1 cellular context compared by ENCODE assay signal in the genomic region with DNA sequence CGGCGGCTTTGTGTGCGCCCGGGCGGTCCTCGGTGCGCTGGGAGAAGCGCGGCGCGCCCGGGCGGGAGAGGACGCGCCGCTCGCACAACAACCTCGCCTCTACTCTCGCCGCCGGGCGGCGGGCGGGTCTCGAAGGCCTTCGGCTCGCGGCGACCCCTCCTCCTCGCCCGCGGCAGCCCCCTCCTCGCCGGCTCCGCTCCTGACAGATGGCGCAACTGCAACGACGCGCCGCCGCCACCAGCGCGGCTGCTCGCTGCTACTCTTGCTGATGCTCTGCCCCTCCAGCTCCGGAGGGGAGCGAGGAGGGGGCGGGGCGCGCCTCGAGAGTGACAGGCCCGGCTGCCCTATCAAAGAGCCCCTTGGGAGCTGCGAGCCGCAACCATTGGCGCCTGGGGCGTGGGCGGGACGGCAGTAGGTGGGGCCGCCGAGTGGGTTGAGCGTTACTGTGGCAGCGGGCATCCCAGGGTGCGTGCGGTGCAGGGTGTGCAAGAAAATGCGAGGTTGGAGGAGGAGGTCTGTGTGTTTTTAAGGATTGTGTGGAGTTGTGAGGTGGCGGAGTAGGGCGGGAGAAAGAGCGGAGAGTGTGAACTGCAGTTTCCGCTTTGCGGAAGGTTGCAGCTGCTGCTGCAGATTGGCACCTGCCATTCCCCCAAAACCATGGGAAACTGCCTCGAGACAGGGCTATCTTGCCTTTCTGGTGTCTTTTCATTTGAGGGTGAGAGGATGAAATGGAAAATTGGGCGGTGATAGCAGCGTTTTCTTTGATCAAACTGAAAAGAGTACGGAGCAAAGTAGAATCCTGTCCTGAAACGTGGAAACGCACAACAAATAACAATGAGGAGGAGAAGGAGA.
TF ChIP-seq lines count a peak whose summit lies in the region.

Gene FYN, minus strand, starts transcription at position 275 of the 852 bp plus-strand sequence. CDS start 153,401 bp downstream, outside the sequence.

TF ChIP-seq in GM12878, 131 proteins besides CTCF, POLR2A, EP300 and RAD21 (continued from another document):
- peak; percentile 63 for TF ChIP-seq TCF12 (IDR thresholded peaks at IDR 0.05; ENCODE audit: low read depth, low read length)
- TF ChIP-seq BHLHE40 (IDR thresholded peaks at IDR 0.05; ENCODE audit: borderline replicate concordance in 1 of 2, low read depth in 2 of 2, low read length in 1 of 2) = peak in 1 of 2 experiments; percentile 34; a peak in 1 of 4 replicates
- TF ChIP-seq MXI1 (IDR thresholded peaks at IDR 0.05; ENCODE audit: low read depth, low read length) = 0 out of 2 replicates have a peak, but pooled peaks have one; percentile 30
- TF ChIP-seq E2F4 (IDR thresholded peaks at IDR 0.05; ENCODE audit: low read depth, low read length) = no peak
- peak; percentile 100 for TF ChIP-seq PKNOX1 (IDR thresholded peaks at IDR 0.05)
- no peak for TF ChIP-seq NR2C2 (IDR thresholded peaks at IDR 0.05; ENCODE audit: borderline replicate concordance, control insufficient read depth, insufficient read length, low read depth)
- peak; percentile 97; the same call in 1 of the 2 replicates for TF ChIP-seq HDGF (IDR thresholded peaks at IDR 0.05)
- TF ChIP-seq NBN (IDR thresholded peaks at IDR 0.05) = peak; percentile 86
- TF ChIP-seq, protein P1, sequence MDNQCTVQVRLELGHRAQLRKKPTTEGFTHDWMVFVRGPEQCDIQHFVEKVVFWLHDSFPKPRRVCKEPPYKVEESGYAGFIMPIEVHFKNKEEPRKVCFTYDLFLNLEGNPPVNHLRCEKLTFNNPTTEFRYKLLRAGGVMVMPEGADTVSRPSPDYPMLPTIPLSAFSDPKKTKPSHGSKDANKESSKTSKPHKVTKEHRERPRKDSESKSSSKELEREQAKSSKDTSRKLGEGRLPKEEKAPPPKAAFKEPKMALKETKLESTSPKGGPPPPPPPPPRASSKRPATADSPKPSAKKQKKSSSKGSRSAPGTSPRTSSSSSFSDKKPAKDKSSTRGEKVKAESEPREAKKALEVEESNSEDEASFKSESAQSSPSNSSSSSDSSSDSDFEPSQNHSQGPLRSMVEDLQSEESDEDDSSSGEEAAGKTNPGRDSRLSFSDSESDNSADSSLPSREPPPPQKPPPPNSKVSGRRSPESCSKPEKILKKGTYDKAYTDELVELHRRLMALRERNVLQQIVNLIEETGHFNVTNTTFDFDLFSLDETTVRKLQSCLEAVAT (IDR thresholded peaks at IDR 0.05) = peak; percentile 64; the same call in 1 of the 2 replicates
- TF ChIP-seq POLR2AphosphoS5 (IDR thresholded peaks at IDR 0.05; ENCODE audit: low read length) = peak; percentile 66
- TF ChIP-seq LARP7 (IDR thresholded peaks at IDR 0.05) = peak; percentile 46; the same call in 1 of the 2 replicates
- peak; percentile 78 for TF ChIP-seq TAF1 (IDR thresholded peaks at IDR 0.05; ENCODE audit: borderline replicate concordance, low read depth, low read length)
- no peak for TF ChIP-seq PAX8 (IDR thresholded peaks at IDR 0.05)
- TF ChIP-seq, protein P2, sequence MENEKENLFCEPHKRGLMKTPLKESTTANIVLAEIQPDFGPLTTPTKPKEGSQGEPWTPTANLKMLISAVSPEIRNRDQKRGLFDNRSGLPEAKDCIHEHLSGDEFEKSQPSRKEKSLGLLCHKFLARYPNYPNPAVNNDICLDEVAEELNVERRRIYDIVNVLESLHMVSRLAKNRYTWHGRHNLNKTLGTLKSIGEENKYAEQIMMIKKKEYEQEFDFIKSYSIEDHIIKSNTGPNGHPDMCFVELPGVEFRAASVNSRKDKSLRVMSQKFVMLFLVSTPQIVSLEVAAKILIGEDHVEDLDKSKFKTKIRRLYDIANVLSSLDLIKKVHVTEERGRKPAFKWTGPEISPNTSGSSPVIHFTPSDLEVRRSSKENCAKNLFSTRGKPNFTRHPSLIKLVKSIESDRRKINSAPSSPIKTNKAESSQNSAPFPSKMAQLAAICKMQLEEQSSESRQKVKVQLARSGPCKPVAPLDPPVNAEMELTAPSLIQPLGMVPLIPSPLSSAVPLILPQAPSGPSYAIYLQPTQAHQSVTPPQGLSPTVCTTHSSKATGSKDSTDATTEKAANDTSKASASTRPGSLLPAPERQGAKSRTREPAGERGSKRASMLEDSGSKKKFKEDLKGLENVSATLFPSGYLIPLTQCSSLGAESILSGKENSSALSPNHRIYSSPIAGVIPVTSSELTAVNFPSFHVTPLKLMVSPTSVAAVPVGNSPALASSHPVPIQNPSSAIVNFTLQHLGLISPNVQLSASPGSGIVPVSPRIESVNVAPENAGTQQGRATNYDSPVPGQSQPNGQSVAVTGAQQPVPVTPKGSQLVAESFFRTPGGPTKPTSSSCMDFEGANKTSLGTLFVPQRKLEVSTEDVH (IDR thresholded peaks at IDR 0.05; ENCODE audit: low read depth, partially characterized antibody) = no peak
- peak; percentile 99 for TF ChIP-seq DPF2 (IDR thresholded peaks at IDR 0.05)
- peak; percentile 41 for TF ChIP-seq NFYA (IDR thresholded peaks at IDR 0.05; ENCODE audit: borderline replicate concordance, low read depth, low read length)
- peak; percentile 73 for TF ChIP-seq FOS (IDR thresholded peaks at IDR 0.05; ENCODE audit: borderline replicate concordance, extremely low read depth, insufficient read length)
- TF ChIP-seq, protein P3, sequence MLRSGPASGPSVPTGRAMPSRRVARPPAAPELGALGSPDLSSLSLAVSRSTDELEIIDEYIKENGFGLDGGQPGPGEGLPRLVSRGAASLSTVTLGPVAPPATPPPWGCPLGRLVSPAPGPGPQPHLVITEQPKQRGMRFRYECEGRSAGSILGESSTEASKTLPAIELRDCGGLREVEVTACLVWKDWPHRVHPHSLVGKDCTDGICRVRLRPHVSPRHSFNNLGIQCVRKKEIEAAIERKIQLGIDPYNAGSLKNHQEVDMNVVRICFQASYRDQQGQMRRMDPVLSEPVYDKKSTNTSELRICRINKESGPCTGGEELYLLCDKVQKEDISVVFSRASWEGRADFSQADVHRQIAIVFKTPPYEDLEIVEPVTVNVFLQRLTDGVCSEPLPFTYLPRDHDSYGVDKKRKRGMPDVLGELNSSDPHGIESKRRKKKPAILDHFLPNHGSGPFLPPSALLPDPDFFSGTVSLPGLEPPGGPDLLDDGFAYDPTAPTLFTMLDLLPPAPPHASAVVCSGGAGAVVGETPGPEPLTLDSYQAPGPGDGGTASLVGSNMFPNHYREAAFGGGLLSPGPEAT (IDR thresholded peaks at IDR 0.05; ENCODE audit: low read depth) = 0 out of 2 replicates have a peak, but pooled peaks have one; percentile 37
- 0 out of 2 replicates have a peak, but pooled peaks have one; percentile 45 for TF ChIP-seq SIN3A (IDR thresholded peaks at IDR 0.05; ENCODE audit: low read depth, low read length)
- 0 out of 2 replicates have a peak, but pooled peaks have one; percentile 60 for TF ChIP-seq IKZF1 (conservative IDR thresholded peaks at IDR 0.05)
- TF ChIP-seq, protein P4, sequence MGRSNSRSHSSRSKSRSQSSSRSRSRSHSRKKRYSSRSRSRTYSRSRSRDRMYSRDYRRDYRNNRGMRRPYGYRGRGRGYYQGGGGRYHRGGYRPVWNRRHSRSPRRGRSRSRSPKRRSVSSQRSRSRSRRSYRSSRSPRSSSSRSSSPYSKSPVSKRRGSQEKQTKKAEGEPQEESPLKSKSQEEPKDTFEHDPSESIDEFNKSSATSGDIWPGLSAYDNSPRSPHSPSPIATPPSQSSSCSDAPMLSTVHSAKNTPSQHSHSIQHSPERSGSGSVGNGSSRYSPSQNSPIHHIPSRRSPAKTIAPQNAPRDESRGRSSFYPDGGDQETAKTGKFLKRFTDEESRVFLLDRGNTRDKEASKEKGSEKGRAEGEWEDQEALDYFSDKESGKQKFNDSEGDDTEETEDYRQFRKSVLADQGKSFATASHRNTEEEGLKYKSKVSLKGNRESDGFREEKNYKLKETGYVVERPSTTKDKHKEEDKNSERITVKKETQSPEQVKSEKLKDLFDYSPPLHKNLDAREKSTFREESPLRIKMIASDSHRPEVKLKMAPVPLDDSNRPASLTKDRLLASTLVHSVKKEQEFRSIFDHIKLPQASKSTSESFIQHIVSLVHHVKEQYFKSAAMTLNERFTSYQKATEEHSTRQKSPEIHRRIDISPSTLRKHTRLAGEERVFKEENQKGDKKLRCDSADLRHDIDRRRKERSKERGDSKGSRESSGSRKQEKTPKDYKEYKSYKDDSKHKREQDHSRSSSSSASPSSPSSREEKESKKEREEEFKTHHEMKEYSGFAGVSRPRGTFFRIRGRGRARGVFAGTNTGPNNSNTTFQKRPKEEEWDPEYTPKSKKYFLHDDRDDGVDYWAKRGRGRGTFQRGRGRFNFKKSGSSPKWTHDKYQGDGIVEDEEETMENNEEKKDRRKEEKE (IDR thresholded peaks at IDR 0.05) = no peak
- peak; percentile 9 for TF ChIP-seq SMARCA5 (IDR thresholded peaks at IDR 0.05)
- TF ChIP-seq, protein P5, sequence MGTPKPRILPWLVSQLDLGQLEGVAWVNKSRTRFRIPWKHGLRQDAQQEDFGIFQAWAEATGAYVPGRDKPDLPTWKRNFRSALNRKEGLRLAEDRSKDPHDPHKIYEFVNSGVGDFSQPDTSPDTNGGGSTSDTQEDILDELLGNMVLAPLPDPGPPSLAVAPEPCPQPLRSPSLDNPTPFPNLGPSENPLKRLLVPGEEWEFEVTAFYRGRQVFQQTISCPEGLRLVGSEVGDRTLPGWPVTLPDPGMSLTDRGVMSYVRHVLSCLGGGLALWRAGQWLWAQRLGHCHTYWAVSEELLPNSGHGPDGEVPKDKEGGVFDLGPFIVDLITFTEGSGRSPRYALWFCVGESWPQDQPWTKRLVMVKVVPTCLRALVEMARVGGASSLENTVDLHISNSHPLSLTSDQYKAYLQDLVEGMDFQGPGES (IDR thresholded peaks at IDR 0.05) = peak; percentile 95
- peak; percentile 9 to 32; a peak in 2 of 4 replicates for TF ChIP-seq IKZF2 (IDR thresholded peaks at IDR 0.05)
- TF ChIP-seq FOXM1 (IDR thresholded peaks at IDR 0.05; ENCODE audit: low read depth, low read length) = no peak
- peak; percentile 69 for TF ChIP-seq GATAD2B (conservative IDR thresholded peaks at IDR 0.05; ENCODE audit: low read depth)
- no peak for TF ChIP-seq SUZ12 (IDR thresholded peaks at IDR 0.05; ENCODE audit: unreplicated experiment)
- TF ChIP-seq MAX (IDR thresholded peaks at IDR 0.05; ENCODE audit: low read depth, low read length) = peak; percentile 41; the same call in 1 of the 2 replicates
- TF ChIP-seq BRCA1 (IDR thresholded peaks at IDR 0.05; ENCODE audit: low read depth, low read length) = no peak
- TF ChIP-seq RUNX3 (IDR thresholded peaks at IDR 0.05; ENCODE audit: low read length) = peak; percentile 29; the same call in 1 of the 2 replicates
- TF ChIP-seq BACH1 (IDR thresholded peaks at IDR 0.05; ENCODE audit: borderline replicate concordance) = peak; percentile 17; the same call in 1 of the 2 replicates
- 0 out of 4 replicates have a peak, but pooled peaks of 1 of the 2 experiments have one; percentile 15 for TF ChIP-seq CEBPB (IDR thresholded peaks at IDR 0.05; ENCODE audit: borderline replicate concordance in 1 of 2, low read depth in 2 of 2, low read length in 2 of 2)
- no peak for TF ChIP-seq USF2 (IDR thresholded peaks at IDR 0.05; ENCODE audit: borderline replicate concordance, low read depth, low read length)
